Comparison of ENCODE assay signal across 18 cellular contexts in genomic region chr19:32864318-32865007, GRCh38. TPM values are rescaled to one million over a fixed set of nuclear protein-coding genes. Genes with fewer than 3 reads are reported as not detected.
DNase-seq lines count a peak whose midpoint lies in the region; ATAC-seq and TF ChIP-seq lines count a peak whose summit lies in the region.
"Had no signal": no experiment of that assay in that cellular context is flagged by ENCODE, and none has a peak within 500 bp of the region (broad histone marks: within the 10 kb centered on the region; RNA-seq: fewer than 3 reads in every experiment).

No MANE protein-coding gene starts in this region.

- H3K9me3 ChIP-seq in mucosa of descending colon, result no peaks in the 10 kb centered on the region
- no peaks in the 10 kb centered on the region for H3K9me3 ChIP-seq in upper lobe of right lung
- no peaks in the 10 kb centered on the region for H3K9me3 ChIP-seq in heart right ventricle
- H3K9me3 ChIP-seq: BLaER1 treated with 17β-estradiol and CSF1 and Interleukin-3, amounts not matched to agents 10 nM and 100 nM had no signal

- H3K27ac Mint-ChIP-seq in stimulated activated naive CD8-positive, alpha-beta T cell treated with anti-CD3 and anti-CD28 coated beads, Interleukin-15, amount 100 ng/mL, for 72 hours, result no peak overlapping the region
- H3K27ac Mint-ChIP-seq: B cell; CD8-positive, alpha-beta T cell had no signal

- CTCF ChIA-PET in GM10248 (lab: Yijun Ruan, JAX), result interaction anchor here (0.9 kb wide), 1 partner anchor 47 kb away, joined by 3 read pairs; no protein-coding TSS in a partner anchor

- H3K4me1 ChIP-seq in mucosa of descending colon (ENCODE audit: low read depth) (no peaks in the 10 kb centered on the region), upper lobe of right lung (no peaks in the 10 kb centered on the region), heart right ventricle (no peaks in the 10 kb centered on the region)

- POLR2A ChIA-PET in GM10248 (lab: Yijun Ruan, JAX), result no interaction called here

- peak; percentile 10 for ATAC-seq in stimulated activated naive CD8-positive, alpha-beta T cell treated with anti-CD3 and anti-CD28 coated beads, Interleukin-15, Interleukin-2, amounts not matched to agents 100 U/mL and 50 U/mL, for 24 hours
- no peak for ATAC-seq in stimulated activated naive CD8-positive, alpha-beta T cell treated with anti-CD3 and anti-CD28 coated beads, Interleukin-15, amount 100 ng/mL, for 72 hours
- ATAC-seq in esophagus mucosa (peak; percentile 8), mucosa of descending colon (peak; percentile 25), upper lobe of right lung (no peak), heart right ventricle (no peak)
- ATAC-seq: CD8-positive, alpha-beta T cell; HCT116 had no signal

- H3K36me3 ChIP-seq in mucosa of descending colon (ENCODE audit: low read depth) (no peaks in the 10 kb centered on the region), upper lobe of right lung (no peaks in the 10 kb centered on the region), heart right ventricle (no peaks in the 10 kb centered on the region)
- H3K36me3 ChIP-seq: BLaER1 treated with 17β-estradiol and CSF1 and Interleukin-3, amounts not matched to agents 10 nM and 100 nM had no signal

- no peaks in the 10 kb centered on the region for H3K9me3 Mint-ChIP-seq in stimulated activated naive CD8-positive, alpha-beta T cell treated with anti-CD3 and anti-CD28 coated beads, Interleukin-15, amount 100 ng/mL, for 72 hours
- H3K9me3 Mint-ChIP-seq: CD8-positive, alpha-beta T cell had no signal

- H3K27ac ChIP-seq in upper lobe of right lung, result no peak overlapping the region
- no peak overlapping the region for H3K27ac ChIP-seq in heart right ventricle
- H3K27ac ChIP-seq: BLaER1 treated with 17β-estradiol and CSF1 and Interleukin-3, amounts not matched to agents 10 nM and 100 nM; GM23248; HL-60; KMS-11 had no signal

- H3K4me3 ChIP-seq in mucosa of descending colon, result no peak overlapping the region
- no peak overlapping the region for H3K4me3 ChIP-seq in upper lobe of right lung
- no peak overlapping the region for H3K4me3 ChIP-seq in heart right ventricle
- H3K4me3 ChIP-seq: BLaER1 treated with 17β-estradiol and CSF1 and Interleukin-3, amounts not matched to agents 10 nM and 100 nM; GM23248 had no signal

- no peak overlapping the region for H3K4me3 Mint-ChIP-seq in stimulated activated naive CD8-positive, alpha-beta T cell treated with anti-CD3 and anti-CD28 coated beads, Interleukin-15, amount 100 ng/mL, for 72 hours
- H3K4me3 Mint-ChIP-seq: B cell; CD8-positive, alpha-beta T cell had no signal

- intact Hi-C loops in mucosa of descending colon (cut with DNase I, micrococcal nuclease) (no loop called here), upper lobe of right lung (cut with DNase I) (no loop called here), heart right ventricle (cut with DNase I) (no loop called here)

- H3K4me1 Mint-ChIP-seq in stimulated activated naive CD8-positive, alpha-beta T cell treated with anti-CD3 and anti-CD28 coated beads, Interleukin-15, amount 100 ng/mL, for 72 hours, result no peaks in the 10 kb centered on the region
- H3K4me1 Mint-ChIP-seq: B cell had no signal

- WGBS in heart right ventricle, 2 donors, result 91 to 93% methylated on average over 35 of the region's 35 CpGs

- H3K27me3 Mint-ChIP-seq in stimulated activated naive CD8-positive, alpha-beta T cell treated with anti-CD3 and anti-CD28 coated beads, Interleukin-15, amount 100 ng/mL, for 72 hours, result no peaks in the 10 kb centered on the region
- H3K27me3 Mint-ChIP-seq: B cell had no signal

- no peak for DNase-seq in stimulated activated naive CD8-positive, alpha-beta T cell treated with anti-CD3 and anti-CD28 coated beads, Interleukin-15, Interleukin-2, amounts not matched to agents 100 U/mL and 50 U/mL, for 24 hours
- no peak for DNase-seq in stimulated activated naive CD8-positive, alpha-beta T cell treated with anti-CD3 and anti-CD28 coated beads, Interleukin-15, amount 100 ng/mL, for 72 hours
- DNase-seq in mucosa of descending colon (no peak), upper lobe of right lung (peak; percentile 50), GM10248 (ENCODE audit: extremely low spot score) (no peak), heart right ventricle (no peak), GM19240 (ENCODE audit: insufficient read length, low spot score) (no peak)
- DNase-seq: Calu3; CD8-positive, alpha-beta T cell; GM23248 had no signal

- H3K27me3 ChIP-seq in upper lobe of right lung, result no peaks in the 10 kb centered on the region
- H3K27me3 ChIP-seq in heart right ventricle, result no peaks in the 10 kb centered on the region
- H3K27me3 ChIP-seq: BLaER1 treated with 17β-estradiol and CSF1 and Interleukin-3, amounts not matched to agents 10 nM and 100 nM had no signal

- TF ChIP-seq CTCF in mucosa of descending colon (IDR thresholded peaks at IDR 0.05), result no peak
- TF ChIP-seq CTCF in upper lobe of right lung (IDR thresholded peaks at IDR 0.05), result no peak
- TF ChIP-seq CTCF in GM10248 (IDR thresholded peaks at IDR 0.05; ENCODE audit: control extremely low read depth, extremely low read depth, low read depth, missing control alignments), result no peak
- TF ChIP-seq CTCF in heart right ventricle (IDR thresholded peaks at IDR 0.05), result no peak

RNA-seq across cellular contexts. Expression of gene SLC7A9, which starts 5.1 kb away (rescaled TPM):
- total RNA-seq in esophagus mucosa (0.08 TPM), mucosa of descending colon (under 1 TPM in 2 of 3 donors, not detected in 1; 0.43 to 0.66 TPM), upper lobe of right lung (0.46 TPM), heart right ventricle (under 1 TPM in 1 of 10 donors, not detected in 9; 0.24 TPM)
- polyA plus RNA-seq in heart right ventricle, result under 1 TPM in 1 of 2 donors, not detected in 1; 0.12 TPM
- total RNA-seq: A172; CD8-positive, alpha-beta T cell; GM23248; HT1080 had no signal
- polyA plus RNA-seq: GM23248 had no signal

Comparison
In these comparisons a context has a peak if more than half of its experiments do, and no peak if none do; other contexts are left out.
1. ATAC-seq: peak in stimulated activated naive CD8-positive, alpha-beta T cell treated with anti-CD3 and anti-CD28 coated beads, Interleukin-15, Interleukin-2, amounts not matched to agents 100 U/mL and 50 U/mL, for 24 hours (single experiment), esophagus mucosa (single experiment) and mucosa of descending colon (single experiment); none in stimulated activated naive CD8-positive, alpha-beta T cell treated with anti-CD3 and anti-CD28 coated beads, Interleukin-15, amount 100 ng/mL, for 72 hours (single experiment), upper lobe of right lung (single experiment) and heart right ventricle (0 of 8).